15 cellular contexts compared by ENCODE assay signal in the genomic region with DNA sequence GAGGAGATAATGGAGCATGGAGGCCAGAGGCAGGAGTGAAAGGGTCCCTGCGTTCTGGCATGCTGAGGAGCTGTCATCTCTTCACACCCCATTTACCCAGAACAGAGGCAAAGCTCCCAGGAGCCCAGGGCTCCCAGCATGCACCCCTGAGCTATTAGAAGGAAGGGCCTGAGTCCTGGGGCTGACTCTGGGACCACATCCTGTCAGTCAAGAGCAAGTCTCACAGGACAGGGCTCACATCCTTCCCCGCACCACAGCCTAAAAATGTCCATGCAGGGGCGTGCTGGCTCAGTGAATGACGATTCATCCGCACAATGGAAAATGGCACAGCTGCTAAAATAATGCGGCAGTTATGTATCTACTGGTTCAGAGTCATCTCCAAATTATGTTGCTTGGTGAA. TPM values are rescaled to one million over a fixed set of nuclear protein-coding genes. Genes with fewer than 3 reads are reported as not detected.
A peak's percentile ranks its signal among the peaks of the same experiment; 100 is the strongest.
DNase-seq lines count a peak whose midpoint lies in the region; ATAC-seq and TF ChIP-seq lines count a peak whose summit lies in the region.
"Had no signal": no experiment of that assay in that cellular context is flagged by ENCODE, and none has a peak within 500 bp of the region (broad histone marks: within the 10 kb centered on the region; RNA-seq: fewer than 3 reads in every experiment).

No MANE protein-coding gene starts in this region.

- H3T11ph ChIP-seq in H9 (ENCODE audit: low read length) = no peak overlapping the region

- intact Hi-C loops in naive thymus-derived CD4-positive, alpha-beta T cell (cut with micrococcal nuclease) = no loop called here

- no peak overlapping the region for H3K9ac ChIP-seq in H9 (ENCODE audit: extremely low read depth, insufficient read length, low read length)

- no peaks in the 10 kb centered on the region for H3K4me1 ChIP-seq in naive thymus-derived CD4-positive, alpha-beta T cell (ENCODE audit: control insufficient read depth in 2 of 2, insufficient read depth in 2 of 2, low read length in 2 of 2)
- H3K4me1 ChIP-seq in H9 (ENCODE audit: insufficient read depth, low read length) = no peaks in the 10 kb centered on the region; the same call in 1 of the 2 replicates

- no peak overlapping the region for H2AK5ac ChIP-seq in H9 (ENCODE audit: insufficient read length, low read length)

- POLR2A ChIA-PET in naive thymus-derived CD4-positive, alpha-beta T cell (lab: Charles Lee) = no interaction called here

- CTCF ChIA-PET in naive thymus-derived CD4-positive, alpha-beta T cell (lab: Charles Lee) = no interaction called here

- no peak overlapping the region for H2AFZ ChIP-seq in H9 (ENCODE audit: low read length)
- H2AFZ ChIP-seq: PC-9 had no signal

- no peaks in the 10 kb centered on the region for H3K36me3 ChIP-seq in naive thymus-derived CD4-positive, alpha-beta T cell (ENCODE audit: control insufficient read depth in 2 of 3, insufficient read depth in 3 of 3, low read length in 3 of 3)
- H3K36me3 ChIP-seq: esophagus muscularis mucosa, tibial nerve had no signal

- no peak overlapping the region for H3K27ac ChIP-seq in naive thymus-derived CD4-positive, alpha-beta T cell (ENCODE audit: low read depth, low read length)
- no peak overlapping the region for H3K27ac ChIP-seq in H9 (ENCODE audit: insufficient read length, low read depth, low read length)
- H3K27ac ChIP-seq: coronary artery, esophagus muscularis mucosa, PC-9, tibial nerve had no signal

- H3K36me3 Mint-ChIP-seq in naive thymus-derived CD4-positive, alpha-beta T cell = no peaks in the 10 kb centered on the region
- no peaks in the 10 kb centered on the region; a peak in 1 of 7 replicates for H3K36me3 Mint-ChIP-seq in H9 (ENCODE audit: insufficient read depth in 1 of 3, low read depth in 3 of 3)

- H2BK5ac ChIP-seq in H9 (ENCODE audit: insufficient read length, low read length) = no peak overlapping the region

- H2BK15ac ChIP-seq in H9 (ENCODE audit: low read depth, low read length) = no peak overlapping the region

- H4K5ac ChIP-seq in H9 (ENCODE audit: insufficient read length, low read depth, low read length) = no peak overlapping the region

- no peak overlapping the region for H3K4me2 ChIP-seq in H9 (ENCODE audit: insufficient read depth, insufficient read length, low read length)
- H3K4me2 ChIP-seq: PC-9 had no signal

- H3K23me2 ChIP-seq in H9 (ENCODE audit: insufficient read length, low read depth, low read length, poor library complexity, severe bottlenecking) = no peaks in the 10 kb centered on the region

- H3K14ac ChIP-seq in H9 (ENCODE audit: insufficient read depth, low read length) = no peak overlapping the region

- no peak overlapping the region for H2BK12ac ChIP-seq in H9 (ENCODE audit: insufficient read length, low read depth, low read length)

- H3K4me1 Mint-ChIP-seq in naive thymus-derived CD4-positive, alpha-beta T cell = no peaks in the 10 kb centered on the region
- H3K4me1 Mint-ChIP-seq in H9 = peaks cover 5 to 14% of the 10 kb centered on the region in 2 experiments

- no peaks in the 10 kb centered on the region for H3K27me3 ChIP-seq in naive thymus-derived CD4-positive, alpha-beta T cell (ENCODE audit: control insufficient read depth in 2 of 2, insufficient read depth in 2 of 2, low read length in 2 of 2)
- no peaks in the 10 kb centered on the region for H3K27me3 ChIP-seq in H9 (ENCODE audit: insufficient read depth, low read length)
- H3K27me3 ChIP-seq: esophagus muscularis mucosa, tibial nerve had no signal

- no peak overlapping the region for H3K4ac ChIP-seq in H9 (ENCODE audit: low read depth, low read length)

- no peaks in the 10 kb centered on the region for H4K20me1 ChIP-seq in H9 (ENCODE audit: control insufficient read depth, insufficient read depth, insufficient read length)

- H2BK120ac ChIP-seq in H9 (ENCODE audit: low read depth, low read length, poor library complexity, severe bottlenecking) = no peak overlapping the region

- H3K79me1 ChIP-seq in H9 (ENCODE audit: insufficient read depth, low read depth, low read length, poor library complexity, severe bottlenecking) = no peaks in the 10 kb centered on the region

- no CpG with 5 or more reads among the region's 6 CpGs for WGBS in H9 (ENCODE audit: extremely low coverage, insufficient read length, low lambda C conversion rate)

- H4K8ac ChIP-seq in H9 (replicated peaks; ENCODE audit: insufficient read length, low read depth, low read length) = no peak overlapping the region

- H3K27ac Mint-ChIP-seq in naive thymus-derived CD4-positive, alpha-beta T cell = peak overlapping the region in 1 of 9 donors; percentile 48
- no peak overlapping the region for H3K27ac Mint-ChIP-seq in H9

- no peak overlapping the region for H4K91ac ChIP-seq in H9 (ENCODE audit: insufficient read length, low read depth, low read length)

- H3K9me3 Mint-ChIP-seq in naive thymus-derived CD4-positive, alpha-beta T cell = peaks cover 0 to 2% (median 0%) of the 10 kb centered on the region in 11 donors
- no peaks in the 10 kb centered on the region for H3K9me3 Mint-ChIP-seq in H9

- H3K9me3 ChIP-seq in naive thymus-derived CD4-positive, alpha-beta T cell (ENCODE audit: control insufficient read depth in 2 of 3, low read length in 3 of 3) = no peaks in the 10 kb centered on the region
- no peaks in the 10 kb centered on the region for H3K9me3 ChIP-seq in H9 (ENCODE audit: control insufficient read depth, low read depth, low read length)
- H3K9me3 ChIP-seq: esophagus muscularis mucosa, tibial nerve had no signal

- TF ChIP-seq CTCF in H9 (conservative IDR thresholded peaks at IDR 0.05) = no peak

- no peak overlapping the region for H3K56ac ChIP-seq in H9 (ENCODE audit: insufficient read length, low read depth, low read length)

- H3K4me3 ChIP-seq in naive thymus-derived CD4-positive, alpha-beta T cell (ENCODE audit: low read length) = no peak overlapping the region
- H3K4me3 ChIP-seq: coronary artery, esophagus muscularis mucosa, lung, PC-9, tibial nerve had no signal

- H3K23ac ChIP-seq in H9 (ENCODE audit: insufficient read length, low read depth, low read length) = no peak overlapping the region

- peak; percentile 41 for DNase-seq in Ammon's horn (ENCODE audit: low spot score)
- DNase-seq in NCI-H345 (lab: John Stamatoyannopoulos, UW) = peak; percentile 18
- peak; percentile 67 for DNase-seq in hepatic stellate cell (ENCODE audit: low spot score)
- DNase-seq in naive thymus-derived CD4-positive, alpha-beta T cell = no peak
- no peak for DNase-seq in cerebellum (ENCODE audit: low spot score)
- no peak for DNase-seq in H9
- no peak for DNase-seq in NCI-H524 (lab: John Stamatoyannopoulos, UW)
- DNase-seq: activated T-cell treated with anti-CD3 and anti-CD28 coated beads for 4 hours, MM.1S, PC-9 had no signal

- peak; percentile 61 for ATAC-seq in GM21529 (IDR thresholded peaks at IDR 0.05; ENCODE audit: unreplicated experiment)
- ATAC-seq in naive thymus-derived CD4-positive, alpha-beta T cell = no peak

- no peaks in the 10 kb centered on the region for H3K27me3 Mint-ChIP-seq in naive thymus-derived CD4-positive, alpha-beta T cell
- H3K27me3 Mint-ChIP-seq in H9 (ENCODE audit: low read depth) = peaks cover 6% of the 10 kb centered on the region

- H3K79me2 ChIP-seq in H9 (ENCODE audit: insufficient read depth, low read length) = no peaks in the 10 kb centered on the region

- H2BK20ac ChIP-seq in H9 (ENCODE audit: low read depth, low read length, poor library complexity, severe bottlenecking) = no peak overlapping the region

- H3K4me3 Mint-ChIP-seq in naive thymus-derived CD4-positive, alpha-beta T cell = no peak overlapping the region
- H3K4me3 Mint-ChIP-seq in H9 = no peak overlapping the region

- no peak overlapping the region for H3K18ac ChIP-seq in H9 (ENCODE audit: insufficient read length, low read depth, low read length)

RNA-seq across cellular contexts. Expression of gene CAMK2A, which starts 31.4 kb away (rescaled TPM):
- total RNA-seq in naive thymus-derived CD4-positive, alpha-beta T cell = not detected
- polyA plus RNA-seq in naive thymus-derived CD4-positive, alpha-beta T cell = not detected
- 7.5 TPM for total RNA-seq in cerebellum
- total RNA-seq in H9 (2021) = 0.15 and 0.33 TPM in 2 replicates

RNA-seq across cellular contexts. Expression of gene ARSI, which starts 44.6 kb away (rescaled TPM):
- total RNA-seq in naive thymus-derived CD4-positive, alpha-beta T cell = 1 to 10 TPM in 1 of 5 experiments, not detected in 4; 1.6 TPM
- not detected for polyA plus RNA-seq in naive thymus-derived CD4-positive, alpha-beta T cell
- 1.4 TPM for total RNA-seq in cerebellum
- 1.3 and 1.7 TPM in 2 replicates for total RNA-seq in H9 (2021)

Comparison
In these comparisons a context has a peak if more than half of its experiments do, and no peak if none do; other contexts are left out.
1. DNase-seq: peak in Ammon's horn (single experiment), NCI-H345 (single experiment) and hepatic stellate cell (single experiment); none in naive thymus-derived CD4-positive, alpha-beta T cell (0 of 9), cerebellum (single experiment), H9 (single experiment) and NCI-H524 (0 of 2).